Comparison of ENCODE assay signal across 17 cellular contexts in the genomic region with DNA sequence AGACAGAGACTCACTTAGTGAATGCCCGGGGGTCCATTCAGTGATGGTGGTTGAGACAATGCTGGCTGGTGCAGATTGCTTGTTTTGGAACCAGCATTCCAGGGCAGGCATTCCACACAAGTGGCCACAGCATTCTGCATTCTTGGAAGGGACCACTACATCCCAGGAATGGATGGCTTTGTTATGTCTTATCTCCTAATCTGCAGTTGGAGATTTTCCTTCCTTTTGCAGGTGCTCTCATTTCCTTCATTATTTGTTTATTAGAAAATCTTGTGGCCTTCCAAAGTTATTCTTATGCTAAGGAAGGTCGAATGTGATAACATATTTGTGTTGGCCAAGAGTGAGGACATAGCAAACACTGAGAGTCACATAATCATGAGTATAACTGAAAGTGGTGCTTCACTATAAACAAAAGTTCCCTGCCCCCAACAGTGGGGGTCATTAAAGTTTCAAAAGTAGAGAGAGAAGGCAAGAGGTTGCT.
DNase-seq lines count a peak whose midpoint lies in the region; ATAC-seq lines count a peak whose summit lies in the region.
"Had no signal": no experiment of that assay in that cellular context is flagged by ENCODE, and none has a peak within 500 bp of the region (broad histone marks: within the 10 kb centered on the region; RNA-seq: fewer than 3 reads in every experiment).

No MANE protein-coding gene starts in this region.

- H4K5ac ChIP-seq in mesendoderm (ENCODE audit: low read length), result no peak overlapping the region

- DNase-seq in ELF-1 (ENCODE audit: low read depth, low spot score) (peak; percentile 89), SJSA1 (ENCODE audit: low read depth in 1 of 2, low spot score in 2 of 2) (peak; percentile 56 to 57), left cardiac atrium (no peak), mesendoderm (peak; percentile 92), NCI-H1105 (lab: John Stamatoyannopoulos, UW) (no peak), NCI-H524 (lab: John Stamatoyannopoulos, UW) (no peak)
- no peak for DNase-seq in stimulated activated naive CD8-positive, alpha-beta T cell treated with anti-CD3 and anti-CD28 coated beads, Interleukin-15, amount 100 ng/mL, for 72 hours
- DNase-seq: activated T-cell treated with anti-CD3 and anti-CD28 coated beads, Interleukin-2, amount 50 U/mL, for 48 hours; DMS 273 treated with DMSO at 0.1 percent for 48 hours; head of caudate nucleus; lower lobe of right lung; NCI-H446 treated with DMSO at 0.1 percent for 48 hours had no signal

- no peak overlapping the region for H3K4ac ChIP-seq in mesendoderm (ENCODE audit: low read depth, low read length)

- no peak overlapping the region for H2AK5ac ChIP-seq in mesendoderm (ENCODE audit: low read length)

- H4K8ac ChIP-seq in mesendoderm (ENCODE audit: low read depth, low read length), result no peak overlapping the region

- no peak overlapping the region for H3K9ac ChIP-seq in mesendoderm (ENCODE audit: low read length)

- H3K27ac Mint-ChIP-seq in stimulated activated naive CD8-positive, alpha-beta T cell treated with anti-CD3 and anti-CD28 coated beads, Interleukin-15, amount 100 ng/mL, for 72 hours, result no peak overlapping the region
- H3K27ac Mint-ChIP-seq: nephron, type B pancreatic cell had no signal

- no peak overlapping the region for H2BK5ac ChIP-seq in mesendoderm (ENCODE audit: low read length)

- H3K36me3 ChIP-seq in SJSA1 (no peaks in the 10 kb centered on the region), mesendoderm (ENCODE audit: control insufficient read depth, insufficient read depth, low read length) (no peaks in the 10 kb centered on the region)
- H3K36me3 ChIP-seq: lower lobe of right lung had no signal

- intact Hi-C loops in left cardiac atrium (cut with DNase I), result loop anchor here in 1 of 2 donors (5.0 kb wide), 1 partner anchor 62 kb away; no protein-coding TSS in a partner anchor

- no peak overlapping the region for H2BK15ac ChIP-seq in mesendoderm (replicated peaks; ENCODE audit: low read depth)

- H3K56ac ChIP-seq in mesendoderm (ENCODE audit: low read length), result peak overlapping the region; percentile 13

- peaks cover 30% of the 10 kb centered on the region for H3K4me1 ChIP-seq in SJSA1 (replicated peaks)
- peaks cover 5% of the 10 kb centered on the region for H3K4me1 ChIP-seq in mesendoderm (ENCODE audit: control insufficient read depth, low read depth, low read length)
- H3K4me1 ChIP-seq: lower lobe of right lung had no signal

- H3K9me3 ChIP-seq in SJSA1 (replicated peaks), result no peaks in the 10 kb centered on the region
- H3K9me3 ChIP-seq: lower lobe of right lung had no signal

- H3K23ac ChIP-seq in mesendoderm (ENCODE audit: low read length), result no peak overlapping the region

- no peak overlapping the region for H3K4me2 ChIP-seq in mesendoderm (ENCODE audit: low read length)

- no peak overlapping the region for H3K4me3 Mint-ChIP-seq in stimulated activated naive CD8-positive, alpha-beta T cell treated with anti-CD3 and anti-CD28 coated beads, Interleukin-15, amount 100 ng/mL, for 72 hours
- H3K4me3 Mint-ChIP-seq: nephron, type B pancreatic cell had no signal

- H3K79me1 ChIP-seq in mesendoderm (ENCODE audit: low read length), result no peaks in the 10 kb centered on the region

- no peak overlapping the region for H3K4me3 ChIP-seq in SJSA1
- H3K4me3 ChIP-seq in mesendoderm (ENCODE audit: low read length), result no peak overlapping the region
- H3K4me3 ChIP-seq: lower lobe of right lung, SK-N-MC had no signal

- H3K27ac ChIP-seq in SJSA1 (no peak overlapping the region), mesendoderm (ENCODE audit: low read depth, low read length) (no peak overlapping the region)
- H3K27ac ChIP-seq: epithelial cell of prostate, lower lobe of right lung, SK-N-MC had no signal

- H3K18ac ChIP-seq in mesendoderm (ENCODE audit: low read length), result no peak overlapping the region

- peak; percentile 54 to 67 for ATAC-seq in left cardiac atrium
- ATAC-seq in HG02884 (IDR thresholded peaks at IDR 0.05; ENCODE audit: unreplicated experiment), result no peak
- ATAC-seq in stimulated activated naive CD8-positive, alpha-beta T cell treated with anti-CD3 and anti-CD28 coated beads, Interleukin-15, amount 100 ng/mL, for 72 hours, result no peak
- ATAC-seq: lower lobe of right lung had no signal

- H3K79me2 ChIP-seq in mesendoderm (ENCODE audit: control insufficient read depth, insufficient read depth, low read length), result no peaks in the 10 kb centered on the region

- H2BK120ac ChIP-seq in mesendoderm (ENCODE audit: low read depth, low read length), result no peak overlapping the region

- WGBS in mesendoderm (ENCODE audit: extremely low coverage, insufficient coverage, low lambda C conversion rate), result no CpG with 5 or more reads among the region's 2 CpGs

- H3K4me1 Mint-ChIP-seq in stimulated activated naive CD8-positive, alpha-beta T cell treated with anti-CD3 and anti-CD28 coated beads, Interleukin-15, amount 100 ng/mL, for 72 hours, result peaks cover 6% of the 10 kb centered on the region

- peaks cover 6 to 13% of the 10 kb centered on the region in 2 donors for H3K9me3 Mint-ChIP-seq in stimulated activated naive CD8-positive, alpha-beta T cell treated with anti-CD3 and anti-CD28 coated beads, Interleukin-15, amount 100 ng/mL, for 72 hours
- H3K9me3 Mint-ChIP-seq: nephron had no signal

- peaks cover 22% of the 10 kb centered on the region for H3K27me3 Mint-ChIP-seq in stimulated activated naive CD8-positive, alpha-beta T cell treated with anti-CD3 and anti-CD28 coated beads, Interleukin-15, amount 100 ng/mL, for 72 hours

- H3K27me3 ChIP-seq in SJSA1 (replicated peaks), result no peaks in the 10 kb centered on the region
- no peaks in the 10 kb centered on the region for H3K27me3 ChIP-seq in mesendoderm (ENCODE audit: insufficient read depth, low read length, poor library complexity)

Comparison
In these comparisons a context has a peak if more than half of its experiments do, and no peak if none do; other contexts are left out.
1. DNase-seq: peak in ELF-1 (single experiment), SJSA1 (2 of 2) and mesendoderm (single experiment); none in left cardiac atrium (single experiment), stimulated activated naive CD8-positive, alpha-beta T cell treated with anti-CD3 and anti-CD28 coated beads, Interleukin-15, amount 100 ng/mL, for 72 hours (0 of 2), NCI-H1105 (single experiment) and NCI-H524 (0 of 2).
2. ATAC-seq: peak in left cardiac atrium (2 of 2); none in HG02884 (single experiment) and stimulated activated naive CD8-positive, alpha-beta T cell treated with anti-CD3 and anti-CD28 coated beads, Interleukin-15, amount 100 ng/mL, for 72 hours (single experiment).